In genomic region chr5:1743061-1743768, GRCh38 we compare ENCODE assay signal across 20 cellular contexts. TPM values are rescaled to one million over a fixed set of nuclear protein-coding genes. Genes with fewer than 3 reads are reported as not detected.
DNase-seq lines count a peak whose midpoint lies in the region; ATAC-seq and TF ChIP-seq lines count a peak whose summit lies in the region.
"Had no signal": no experiment of that assay in that cellular context is flagged by ENCODE, and none has a peak within 500 bp of the region (broad histone marks: within the 10 kb centered on the region; RNA-seq: fewer than 3 reads in every experiment).

No MANE protein-coding gene starts in this region.

- no peaks in the 10 kb centered on the region for H3K79me2 ChIP-seq in osteoblast (ENCODE audit: insufficient read depth, low read length)

- H3K27me3 ChIP-seq in osteoblast (ENCODE audit: insufficient read depth, low read length) (no peaks in the 10 kb centered on the region), testis (no peaks in the 10 kb centered on the region)

- H3K9me3 ChIP-seq in osteoblast (ENCODE audit: low read depth, low read length) (no peaks in the 10 kb centered on the region), testis (no peaks in the 10 kb centered on the region)
- H3K9me3 ChIP-seq: SJSA1 had no signal

- CTCF ChIA-PET in WTC11 (lab: Charles Lee), result interaction anchor here (0.6 to 1.0 kb wide), 2 partner anchors 9 to 20 kb away, joined by 3 read pairs; no protein-coding TSS in a partner anchor

- H3K4me3 Mint-ChIP-seq in WTC11, result no peak overlapping the region
- H3K4me3 Mint-ChIP-seq: CD4-positive, CD25-positive, alpha-beta regulatory T cell had no signal

- TF ChIP-seq POLR2A in testis (IDR thresholded peaks at IDR 0.05), result no peak

- no peak overlapping the region for H2AFZ ChIP-seq in osteoblast (ENCODE audit: low read length)

- H3K4me1 Mint-ChIP-seq in WTC11, result no peaks in the 10 kb centered on the region
- H3K4me1 Mint-ChIP-seq: CD4-positive, CD25-positive, alpha-beta regulatory T cell had no signal

- peaks cover 15% of the 10 kb centered on the region for H3K36me3 Mint-ChIP-seq in WTC11
- H3K36me3 Mint-ChIP-seq: CD4-positive, CD25-positive, alpha-beta regulatory T cell had no signal

- POLR2A ChIA-PET in WTC11 (lab: Charles Lee), result no interaction called here

- WGBS in testis, 2 donors, result 74 to 83% methylated on average over 5 of the region's 5 CpGs

- H3K27ac ChIP-seq in coronary artery (no peak overlapping the region), osteoblast (ENCODE audit: low read depth, low read length) (no peak overlapping the region), testis (no peak overlapping the region)
- H3K27ac ChIP-seq: HL-60, SJSA1 had no signal

- TF ChIP-seq CTCF in WTC11 (IDR thresholded peaks at IDR 0.05), result no peak
- TF ChIP-seq CTCF in coronary artery (IDR thresholded peaks at IDR 0.05), result no peak
- TF ChIP-seq CTCF in osteoblast (IDR thresholded peaks at IDR 0.05; ENCODE audit: extremely low read depth, low read depth, low read length), result no peak
- TF ChIP-seq CTCF in testis (IDR thresholded peaks at IDR 0.05), result no peak

- H3K36me3 ChIP-seq in osteoblast (ENCODE audit: insufficient read depth, low read length), result no peaks in the 10 kb centered on the region
- no peaks in the 10 kb centered on the region for H3K36me3 ChIP-seq in testis (ENCODE audit: low read depth, missing control alignments)
- H3K36me3 ChIP-seq: SJSA1 had no signal

- no peak overlapping the region for H3K4me3 ChIP-seq in coronary artery
- H3K4me3 ChIP-seq in osteoblast (ENCODE audit: insufficient read depth, low read length), result no peak overlapping the region
- no peak overlapping the region for H3K4me3 ChIP-seq in testis
- H3K4me3 ChIP-seq: SJSA1 had no signal

- peaks cover 37% of the 10 kb centered on the region for H3K9me3 Mint-ChIP-seq in WTC11

- H3K4me1 ChIP-seq in osteoblast (ENCODE audit: insufficient read depth, low read length) (no peaks in the 10 kb centered on the region), testis (no peaks in the 10 kb centered on the region)
- H3K4me1 ChIP-seq: Caco-2, SJSA1 had no signal

- intact Hi-C loops in testis (cut with DNase I; ENCODE audit: low total_unique reads), result no loop called here

- peaks cover 4% of the 10 kb centered on the region; the same call in 1 of the 2 replicates for H3K27me3 Mint-ChIP-seq in WTC11 (ENCODE audit: low read depth)

- ATAC-seq in WTC11 (no peak), GM21529 (IDR thresholded peaks at IDR 0.05; ENCODE audit: unreplicated experiment) (no peak)
- ATAC-seq: Panc1 had no signal

- DNase-seq in WTC11 (ENCODE audit: low spot score), result peak; percentile 2
- DNase-seq in coronary artery (ENCODE audit: low spot score), result peak; percentile 35
- DNase-seq in osteoblast (ENCODE audit: insufficient read length, low spot score, missing footprints), result peak; percentile 71
- DNase-seq in testis, result peak; percentile 2
- no peak for DNase-seq in activated gamma-delta T cell treated with Interleukin-2 at 50 U/mL for 16 hours
- DNase-seq in stimulated activated CD4-positive, alpha-beta T cell treated with anti-CD3 and anti-CD28 coated beads, Interleukin-1b, Interleukin-23, amount 100 ng/mL, for 48 hours, result no peak
- DNase-seq in NCI-H1694 (lab: John Stamatoyannopoulos, UW), result no peak
- DNase-seq: AML-193; Caco-2; CD4-positive, CD25-positive, alpha-beta regulatory T cell; H7; IMR-90; NCI-H1048; NCI-H1436; NCI-H2029; NCI-H2171 had no signal

- H3K27ac Mint-ChIP-seq in WTC11, result no peak overlapping the region
- H3K27ac Mint-ChIP-seq: CD4-positive, CD25-positive, alpha-beta regulatory T cell had no signal

- H4K20me1 ChIP-seq in osteoblast (ENCODE audit: insufficient read depth, low read length), result no peaks in the 10 kb centered on the region

- no peak overlapping the region for H3K4me2 ChIP-seq in osteoblast (ENCODE audit: insufficient read depth, low read length)

TF ChIP-seq in WTC11, 78 proteins besides CTCF, POLR2A, EP300 and RAD21:
- TF ChIP-seq NFYB (CRISPR knock-in tag; conservative IDR thresholded peaks at IDR 0.05; ENCODE audit: low read depth), result no peak
- TF ChIP-seq E2F5 (CRISPR knock-in tag; IDR thresholded peaks at IDR 0.05), result no peak
- no peak for TF ChIP-seq ATF6 (CRISPR knock-in tag; IDR thresholded peaks at IDR 0.05)
- no peak for TF ChIP-seq FOXJ3 (CRISPR knock-in tag; IDR thresholded peaks at IDR 0.05; ENCODE audit: borderline replicate concordance)
- TF ChIP-seq, protein P1, sequence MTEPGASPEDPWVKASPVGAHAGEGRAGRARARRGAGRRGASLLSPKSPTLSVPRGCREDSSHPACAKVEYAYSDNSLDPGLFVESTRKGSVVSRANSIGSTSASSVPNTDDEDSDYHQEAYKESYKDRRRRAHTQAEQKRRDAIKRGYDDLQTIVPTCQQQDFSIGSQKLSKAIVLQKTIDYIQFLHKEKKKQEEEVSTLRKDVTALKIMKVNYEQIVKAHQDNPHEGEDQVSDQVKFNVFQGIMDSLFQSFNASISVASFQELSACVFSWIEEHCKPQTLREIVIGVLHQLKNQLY (CRISPR knock-in tag; IDR thresholded peaks at IDR 0.05), result no peak
- TF ChIP-seq ARID4B (CRISPR knock-in tag; IDR thresholded peaks at IDR 0.05; ENCODE audit: borderline replicate concordance), result no peak
- TF ChIP-seq MYBL2 (CRISPR knock-in tag; IDR thresholded peaks at IDR 0.05), result no peak
- no peak for TF ChIP-seq TP53 (CRISPR knock-in tag; IDR thresholded peaks at IDR 0.05)
- TF ChIP-seq SMAD4 (CRISPR knock-in tag; IDR thresholded peaks at IDR 0.05), result no peak

RNA-seq across cellular contexts. Expression of gene MRPL36, which starts 56.4 kb away (rescaled TPM):
- total RNA-seq in WTC11 (2021) (52.8 to 61.2 TPM (median 55.9 TPM) in 3 replicates), osteoblast (35.1 and 35.7 TPM in 2 replicates), testis (100 to 1,000 TPM in 1 of 2 donors, 10 to 100 TPM in 1; 60.8 to 101 TPM)
- polyA plus RNA-seq in testis (ENCODE audit: insufficient read depth, low read depth, low replicate concordance), result 164 TPM

RNA-seq across cellular contexts. Expression of gene NDUFS6, which starts 58.0 kb away (rescaled TPM):
- total RNA-seq in WTC11 (2021) (75.8 to 84.3 TPM (median 77.4 TPM) in 3 replicates), osteoblast (19.2 and 23.9 TPM in 2 replicates), testis (10 to 100 TPM; 54.9 to 58.7 TPM)
- 59.3 TPM for polyA plus RNA-seq in testis (ENCODE audit: insufficient read depth, low read depth, low replicate concordance)

Comparison
In these comparisons a context has a peak if more than half of its experiments do, and no peak if none do; other contexts are left out.
1. DNase-seq: peak in WTC11 (single experiment), coronary artery (single experiment), osteoblast (single experiment) and testis (single experiment); none in activated gamma-delta T cell treated with Interleukin-2 at 50 U/mL for 16 hours (single experiment), stimulated activated CD4-positive, alpha-beta T cell treated with anti-CD3 and anti-CD28 coated beads, Interleukin-1b, Interleukin-23, amount 100 ng/mL, for 48 hours (single experiment) and NCI-H1694 (single experiment).